Comparison of ENCODE assay signal across 8 cellular contexts in the genomic region with DNA sequence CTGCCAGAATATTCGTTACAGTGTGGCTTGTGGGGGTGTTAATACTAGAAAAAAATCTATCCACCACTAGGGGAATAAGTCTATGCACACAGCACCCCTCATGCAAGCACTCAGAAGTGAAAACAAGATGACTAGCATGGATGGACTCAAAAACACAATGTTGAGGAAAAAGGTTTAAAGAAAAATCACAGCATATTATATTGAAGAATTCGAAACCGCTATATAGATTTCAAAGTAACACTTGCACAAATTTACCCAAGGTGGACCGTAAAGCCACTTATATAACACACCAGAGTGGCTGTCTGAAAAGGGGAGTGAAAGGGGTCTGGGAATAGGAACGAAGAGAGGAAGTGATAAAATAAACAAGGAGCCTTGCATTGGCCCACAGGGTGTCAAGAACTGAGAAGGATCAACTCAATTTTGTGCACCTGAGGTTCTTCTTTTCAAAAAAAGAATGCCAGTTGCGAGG. TPM values are rescaled to one million over a fixed set of nuclear protein-coding genes. Genes with fewer than 3 reads are reported as not detected.
DNase-seq lines count a peak whose midpoint lies in the region; ATAC-seq and TF ChIP-seq lines count a peak whose summit lies in the region.

No MANE protein-coding gene starts in this region.

- H3K4me3 ChIP-seq in BE2C (ENCODE audit: low read depth, low read length) (peak overlapping the region; percentile 83), breast epithelium (peak overlapping the region; percentile 92 to 96 (median 94))

- peaks cover 27% of the 10 kb centered on the region for H3K36me3 Mint-ChIP-seq in stimulated activated effector memory CD8-positive, alpha-beta T cell treated with anti-CD3 and anti-CD28 coated beads, Interleukin-12 subunit alpha, Interleukin-12 subunit beta, amount 100 ng/mL, for 72 hours

- H3K4me1 Mint-ChIP-seq in stimulated activated effector memory CD8-positive, alpha-beta T cell treated with anti-CD3 and anti-CD28 coated beads, Interleukin-12 subunit alpha, Interleukin-12 subunit beta, amount 100 ng/mL, for 72 hours = peaks cover 37% of the 10 kb centered on the region

- intact Hi-C loops in breast epithelium (cut with DNase I; ENCODE audit: low total_unique reads) = no loop called here

- H3K4me3 Mint-ChIP-seq in stimulated activated effector memory CD8-positive, alpha-beta T cell treated with anti-CD3 and anti-CD28 coated beads, Interleukin-12 subunit alpha, Interleukin-12 subunit beta, amount 100 ng/mL, for 72 hours = peak overlapping the region; percentile 86

- no peaks in the 10 kb centered on the region for H3K9me3 Mint-ChIP-seq in stimulated activated effector memory CD8-positive, alpha-beta T cell treated with anti-CD3 and anti-CD28 coated beads, Interleukin-12 subunit alpha, Interleukin-12 subunit beta, amount 100 ng/mL, for 72 hours

- TF ChIP-seq CTCF in BE2C (IDR thresholded peaks at IDR 0.05; ENCODE audit: low read depth, low read length) = peak; percentile 58
- peak in 2 of 3 donors; percentile 46 for TF ChIP-seq CTCF in breast epithelium (IDR thresholded peaks at IDR 0.05)

- H3K27ac ChIP-seq in breast epithelium = peak overlapping the region; percentile 85 to 95

- ATAC-seq in GM18502 (IDR thresholded peaks at IDR 0.05; ENCODE audit: poor library complexity, unreplicated experiment) (peak; percentile 50), HG03354 (IDR thresholded peaks at IDR 0.05; ENCODE audit: poor library complexity, severe bottlenecking, unreplicated experiment) (peak; percentile 57)
- ATAC-seq in stimulated activated effector memory CD8-positive, alpha-beta T cell treated with anti-CD3 and anti-CD28 coated beads, Interleukin-12 subunit alpha, Interleukin-12 subunit beta, amount 100 ng/mL, for 72 hours = peak; percentile 77

- H3K27me3 ChIP-seq in BE2C (no peaks in the 10 kb centered on the region), breast epithelium (no peaks in the 10 kb centered on the region)

- H3K4me1 ChIP-seq in BE2C (no peaks in the 10 kb centered on the region), breast epithelium (no peaks in the 10 kb centered on the region)

- DNase-seq in BE2C (no peak), OCI-M1 (lab: John Stamatoyannopoulos, UW) (peak; percentile 66), breast epithelium (ENCODE audit: low spot score in 2 of 2) (no peak), inferior parietal cortex (ENCODE audit: extremely low spot score) (peak; percentile 67), NCI-H2029 (lab: John Stamatoyannopoulos, UW) (no peak)
- no peak for DNase-seq in stimulated activated effector memory CD8-positive, alpha-beta T cell treated with anti-CD3 and anti-CD28 coated beads, Interleukin-12 subunit alpha, Interleukin-12 subunit beta, amount 100 ng/mL, for 72 hours (ENCODE audit: low spot score in 2 of 2)

- H3K36me3 ChIP-seq in BE2C (peaks cover 12% of the 10 kb centered on the region), breast epithelium (no peaks in the 10 kb centered on the region)

- no peak for TF ChIP-seq POLR2A in breast epithelium (IDR thresholded peaks at IDR 0.05)

- H3K27ac Mint-ChIP-seq in stimulated activated effector memory CD8-positive, alpha-beta T cell treated with anti-CD3 and anti-CD28 coated beads, Interleukin-12 subunit alpha, Interleukin-12 subunit beta, amount 100 ng/mL, for 72 hours = peak overlapping the region; percentile 90

- no peaks in the 10 kb centered on the region for H3K9me3 ChIP-seq in BE2C
- no peaks in the 10 kb centered on the region for H3K9me3 ChIP-seq in breast epithelium

RNA-seq across cellular contexts. Expression of gene ABCD4, which starts 0.5 kb away (rescaled TPM):
- polyA plus RNA-seq in BE2C (2012; ENCODE audit: insufficient read depth, insufficient read length, low read depth) = 59.7 TPM
- 10 to 100 TPM; 38.2 to 57.0 (median 54.7) TPM for total RNA-seq in breast epithelium

RNA-seq across cellular contexts. Expression of gene VRTN, which starts 46.1 kb away (rescaled TPM):
- not detected for polyA plus RNA-seq in BE2C (2012; ENCODE audit: insufficient read depth, insufficient read length, low read depth)
- total RNA-seq in breast epithelium = not detected

Comparison
In these comparisons a context has a peak if more than half of its experiments do, and no peak if none do; other contexts are left out.
1. DNase-seq: peak in OCI-M1 (single experiment) and inferior parietal cortex (single experiment); none in BE2C (single experiment), breast epithelium (0 of 2), stimulated activated effector memory CD8-positive, alpha-beta T cell treated with anti-CD3 and anti-CD28 coated beads, Interleukin-12 subunit alpha, Interleukin-12 subunit beta, amount 100 ng/mL, for 72 hours (0 of 2) and NCI-H2029 (single experiment).
2. Peak in every context shown above with its lines, with median percentiles within 50 percentile points of each other: ATAC-seq.